1 cellular context compared by ENCODE assay signal in genomic region chr1:31707059-31707600, GRCh38. TPM values are rescaled to one million over a fixed set of nuclear protein-coding genes. Genes with fewer than 3 reads are reported as not detected.
"Had no signal": no experiment of that assay in that cellular context is flagged by ENCODE, and none has a peak within 500 bp of the region (broad histone marks: within the 10 kb centered on the region; RNA-seq: fewer than 3 reads in every experiment).

No MANE protein-coding gene starts in this region.

RNA-seq across cellular contexts. Expression of gene COL16A1, which starts 3.3 kb away (rescaled TPM):
- total RNA-seq: naive thymus-derived CD8-positive, alpha-beta T cell had no signal
